ENCODE assay signal across 1 cellular context in the genomic region with DNA sequence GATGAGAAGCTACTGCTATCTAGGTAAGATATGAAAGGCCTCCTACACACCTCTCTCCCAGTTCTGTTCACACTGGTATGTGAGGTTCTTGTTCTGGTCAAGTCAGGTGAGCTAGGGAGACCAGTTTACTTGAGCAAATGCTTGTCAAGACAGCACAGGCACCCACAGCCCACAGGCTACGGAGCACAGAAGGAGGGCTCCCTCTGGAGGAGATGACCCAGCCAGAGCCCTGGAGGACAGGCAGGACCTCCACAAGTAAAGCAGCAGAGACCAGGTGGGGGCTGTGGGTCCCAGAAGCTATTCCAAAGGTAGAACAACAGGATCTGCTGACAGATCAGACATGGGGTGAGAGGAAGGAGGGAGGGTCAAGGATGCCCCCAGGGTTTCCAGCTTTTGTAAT.
TF ChIP-seq lines count a peak whose summit lies in the region.

No MANE protein-coding gene starts in this region.

TF ChIP-seq in GM12878, 131 proteins besides CTCF, POLR2A, EP300 and RAD21:
- no peak for TF ChIP-seq ZNF274 (IDR thresholded peaks at IDR 0.05; ENCODE audit: insufficient read depth, insufficient read length)
- TF ChIP-seq SIX5 (IDR thresholded peaks at IDR 0.05; ENCODE audit: low read depth, low read length, severe bottlenecking), result no peak
- no peak for TF ChIP-seq STAT3 (IDR thresholded peaks at IDR 0.05; ENCODE audit: low read depth, low read length)
- TF ChIP-seq TBL1XR1 (IDR thresholded peaks at IDR 0.05; ENCODE audit: low read depth, low read length), result no peak
- no peak for TF ChIP-seq NKRF (conservative IDR thresholded peaks at IDR 0.05)
- no peak for TF ChIP-seq MTA3 (IDR thresholded peaks at IDR 0.05; ENCODE audit: borderline replicate concordance, low read length)
- TF ChIP-seq ZNF217 (IDR thresholded peaks at IDR 0.05), result no peak
- no peak for TF ChIP-seq RFX5 (IDR thresholded peaks at IDR 0.05; ENCODE audit: low read depth, low read length)
- no peak for TF ChIP-seq HDGF (IDR thresholded peaks at IDR 0.05)
